Comparison of ENCODE assay signal across 17 cellular contexts in the genomic region with DNA sequence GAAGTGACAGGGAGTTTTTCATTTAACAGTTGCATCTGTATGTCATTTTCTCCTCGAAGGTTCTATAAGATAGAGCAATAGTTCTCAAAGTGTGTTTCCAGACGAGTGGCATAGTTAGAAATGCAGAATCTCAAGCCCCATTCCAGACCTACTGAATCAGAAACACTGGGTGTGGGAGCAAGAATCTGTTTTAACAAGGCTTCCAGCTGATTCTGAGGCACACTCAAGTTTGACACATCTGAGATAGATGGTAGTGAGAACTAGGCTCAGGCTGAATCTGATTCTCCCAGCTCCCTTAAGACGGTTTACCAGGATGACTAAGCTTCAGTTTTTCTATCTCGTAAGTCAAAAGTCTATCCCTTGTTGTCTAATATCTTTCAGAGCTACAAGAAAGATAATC.
DNase-seq lines count a peak whose midpoint lies in the region; ATAC-seq and TF ChIP-seq lines count a peak whose summit lies in the region.
"Had no signal": no experiment of that assay in that cellular context is flagged by ENCODE, and none has a peak within 500 bp of the region (broad histone marks: within the 10 kb centered on the region; RNA-seq: fewer than 3 reads in every experiment).

No MANE protein-coding gene starts in this region.

- H3K27me3 ChIP-seq in skeletal muscle satellite cell (ENCODE audit: control insufficient read depth, insufficient read depth, low read length): no peaks in the 10 kb centered on the region
- H3K27me3 ChIP-seq: adrenal gland had no signal

- ATAC-seq in Right ventricle myocardium superior (ENCODE audit: poor library complexity): no peak
- ATAC-seq: activated CD8-positive, alpha-beta T cell treated with anti-CD3 and anti-CD28 coated beads, Interleukin-2, amount 10 ng/mL, durations not matched to agents 7 days and 5 days; esophagus mucosa; left lobe of liver; SK-N-SH treated with all-trans-retinoic acid at 6 μM for 48 hours had no signal

- peak overlapping the region; percentile 14 for H3K4me2 ChIP-seq in skeletal muscle satellite cell (ENCODE audit: low read length)

- H3K9ac ChIP-seq in SK-N-MC (ENCODE audit: insufficient read length): peak overlapping the region; percentile 8
- H3K9ac ChIP-seq in skeletal muscle satellite cell (ENCODE audit: low read depth, low read length): peak overlapping the region; percentile 40

- peak; percentile 68 for DNase-seq in EL
- peak; percentile 55 for DNase-seq in SK-N-MC (ENCODE audit: low read depth, low spot score)
- DNase-seq in fibroblast of mammary gland (ENCODE audit: low read depth): peak; percentile 88
- DNase-seq in T1000 (lab: John Stamatoyannopoulos, UW): no peak
- no peak for DNase-seq in Right ventricle myocardium superior
- no peak for DNase-seq in NOMO-1 treated with DMSO at 0.1 percent for 48 hours (lab: John Stamatoyannopoulos, UW; ENCODE audit: unreplicated experiment)
- DNase-seq: activated CD8-positive, alpha-beta T cell treated with anti-CD3 and anti-CD28 coated beads, Interleukin-2, amount 10 ng/mL, durations not matched to agents 7 days and 5 days; adrenal gland; cortex of kidney; hypothalamus; NCI-H1694 treated with DMSO at 0.1 percent for 48 hours; NCI-H524; OCI-M1 had no signal

- peaks cover 42% of the 10 kb centered on the region for H3K4me1 ChIP-seq in skeletal muscle satellite cell (ENCODE audit: control insufficient read depth, insufficient read depth, low read length)

- H3K4me3 ChIP-seq in SK-N-MC (peak overlapping the region; percentile 35), fibroblast of mammary gland (ENCODE audit: control insufficient read depth, low read depth, low read length) (no peak overlapping the region), skeletal muscle satellite cell (ENCODE audit: low read length) (no peak overlapping the region)
- H3K4me3 ChIP-seq: adrenal gland had no signal

- H3K27ac ChIP-seq in SK-N-MC: peak overlapping the region; percentile 88
- H3K27ac ChIP-seq: adrenal gland had no signal

- H3K36me3 ChIP-seq in SK-N-MC (ENCODE audit: insufficient read depth, low read length) (no peaks in the 10 kb centered on the region), skeletal muscle satellite cell (ENCODE audit: insufficient read depth, low read length) (no peaks in the 10 kb centered on the region)
- H3K36me3 ChIP-seq: adrenal gland had no signal

- intact Hi-C loops in Right ventricle myocardium superior (cut with DNase I): no loop called here

- TF ChIP-seq CTCF in fibroblast of mammary gland (conservative IDR thresholded peaks at IDR 0.05; ENCODE audit: control insufficient read depth, insufficient read depth, low read depth, low read length): no peak

- no peaks in the 10 kb centered on the region for H3K9me3 ChIP-seq in SK-N-MC (ENCODE audit: low read depth, low read length)
- H3K9me3 ChIP-seq in skeletal muscle satellite cell (replicated peaks; ENCODE audit: low read length): no peaks in the 10 kb centered on the region
- H3K9me3 ChIP-seq: adrenal gland had no signal

Comparison
In these comparisons a context has a peak if more than half of its experiments do, and no peak if none do; other contexts are left out.
1. DNase-seq: peak in EL (single experiment), SK-N-MC (single experiment) and fibroblast of mammary gland (single experiment); none in T1000 (single experiment), Right ventricle myocardium superior (single experiment) and NOMO-1 treated with DMSO at 0.1 percent for 48 hours (single experiment).